Comparison of ENCODE assay signal across 15 cellular contexts in the genomic region with DNA sequence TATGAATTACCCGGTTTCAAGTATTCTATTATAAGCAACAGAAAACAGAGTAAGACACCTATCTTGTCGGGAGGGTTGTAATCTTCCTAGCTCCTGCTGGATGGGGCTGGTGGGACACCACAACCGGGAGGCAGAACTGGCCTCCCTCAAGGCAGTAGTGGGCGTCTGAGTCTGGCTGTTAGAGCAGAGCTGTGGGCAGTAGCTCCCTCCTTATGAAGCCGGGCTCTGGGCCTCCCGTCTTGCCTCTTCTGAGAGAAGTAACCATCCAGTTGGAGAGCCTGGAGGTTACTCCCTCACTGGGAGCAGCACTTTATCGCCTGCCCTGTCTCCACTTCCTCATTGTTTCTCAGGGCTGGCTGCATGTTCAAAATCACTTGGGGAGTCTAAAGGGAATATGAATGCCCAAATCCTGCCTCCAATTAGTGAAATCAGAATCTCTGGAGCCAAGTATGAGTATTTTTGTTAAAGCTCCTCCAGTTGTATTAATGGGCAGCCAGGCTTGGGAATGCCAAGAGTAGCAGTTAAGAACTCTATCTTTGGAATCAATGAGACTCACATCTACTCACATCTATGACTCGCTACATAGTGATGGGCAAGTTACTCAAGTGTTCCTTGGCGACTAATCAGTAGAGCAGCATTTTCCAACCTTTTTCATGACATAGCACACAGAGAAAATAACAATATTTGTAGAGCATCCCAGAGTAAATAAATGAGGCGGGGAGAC. TPM values are rescaled to one million over a fixed set of nuclear protein-coding genes. Genes with fewer than 3 reads are reported as not detected.
A peak's percentile ranks its signal among the peaks of the same experiment; 100 is the strongest.
DNase-seq lines count a peak whose midpoint lies in the region; ATAC-seq and TF ChIP-seq lines count a peak whose summit lies in the region.
"Had no signal": no experiment of that assay in that cellular context is flagged by ENCODE, and none has a peak within 500 bp of the region (broad histone marks: within the 10 kb centered on the region; RNA-seq: fewer than 3 reads in every experiment).

No MANE protein-coding gene starts in this region.

- H3K36me3 ChIP-seq in gastrocnemius medialis = no peaks in the 10 kb centered on the region
- no peaks in the 10 kb centered on the region for H3K36me3 ChIP-seq in transverse colon
- H3K36me3 ChIP-seq: prostate gland had no signal

- peaks cover 5% of the 10 kb centered on the region for H3K9me3 Mint-ChIP-seq in glutamatergic neuron (ENCODE audit: unreplicated experiment)
- H3K9me3 Mint-ChIP-seq: effector memory CD8-positive, alpha-beta T cell had no signal

- ATAC-seq in gastrocnemius medialis = no peak
- ATAC-seq in GM18502 (IDR thresholded peaks at IDR 0.05; ENCODE audit: poor library complexity, unreplicated experiment) = no peak
- ATAC-seq: effector memory CD8-positive, alpha-beta T cell had no signal

- no peak overlapping the region for H3K27ac Mint-ChIP-seq in glutamatergic neuron (ENCODE audit: unreplicated experiment)
- H3K27ac Mint-ChIP-seq: effector memory CD8-positive, alpha-beta T cell had no signal

- POLR2A ChIA-PET in AG04449 (lab: Yijun Ruan, JAX) = interaction anchor here (0.6 kb wide), 1 partner anchor 9 kb away, joined by 4 read pairs; no protein-coding TSS in a partner anchor

- no peaks in the 10 kb centered on the region for H3K36me3 Mint-ChIP-seq in glutamatergic neuron (ENCODE audit: unreplicated experiment)

- DNase-seq in AG04449 (ENCODE audit: low read depth, low spot score) (peak; percentile 56), HS-5 (ENCODE audit: low read depth) (peak; percentile 79), astrocyte of the hippocampus (ENCODE audit: low read depth, low spot score) (peak; percentile 46), hepatic stellate cell (ENCODE audit: low spot score) (peak; percentile 55), glutamatergic neuron (no peak), gastrocnemius medialis (no peak), transverse colon (no peak)
- DNase-seq: activated CD4-positive, CD25-positive, alpha-beta regulatory T cell; activated T-cell treated with anti-CD3 and anti-CD28 coated beads for 4 hours; effector memory CD8-positive, alpha-beta T cell; NCI-H2029; stimulated activated CD4-positive, alpha-beta T cell treated with anti-CD3 and anti-CD28 coated beads, Interleukin-2, amount 100 ng/mL, for 24 hours had no signal

- TF ChIP-seq CTCF in AG04449 (IDR thresholded peaks at IDR 0.05; ENCODE audit: insufficient read depth, low read length, missing control alignments) (no peak), glutamatergic neuron (IDR thresholded peaks at IDR 0.05; ENCODE audit: partially characterized antibody, unreplicated experiment) (no peak), gastrocnemius medialis (IDR thresholded peaks at IDR 0.05 in 4 of 5, conservative IDR thresholded peaks at IDR 0.05 in 1 of 5) (no peak), transverse colon (IDR thresholded peaks at IDR 0.05) (no peak)

- H3K27me3 ChIP-seq in gastrocnemius medialis = peaks cover 0 to 2% (median 0%) of the 10 kb centered on the region in 3 donors
- no peaks in the 10 kb centered on the region for H3K27me3 ChIP-seq in transverse colon

- H3K4me3 ChIP-seq in AG04449 (ENCODE audit: low read depth, low read length) (no peak overlapping the region), gastrocnemius medialis (no peak overlapping the region), transverse colon (no peak overlapping the region)
- H3K4me3 ChIP-seq: prostate gland, SK-N-MC had no signal

- H3K27me3 Mint-ChIP-seq in glutamatergic neuron (ENCODE audit: unreplicated experiment) = peaks cover 5% of the 10 kb centered on the region

- CTCF ChIA-PET in AG04449 (lab: Yijun Ruan, JAX) = interaction anchor here (0.6 to 1.3 kb wide), 3 partner anchors 20 to 24 kb away, joined by 3 read pairs; no protein-coding TSS in a partner anchor

- in situ Hi-C loops in gastrocnemius medialis (cut with MboI; ENCODE audit: low sequenced_read_pairs in 4 of 4) = no loop called here
- in situ Hi-C loops in transverse colon (cut with MboI; ENCODE audit: low pct_ligation_motif_present in 1 of 4, low pct_unique_long_range_greater_than_20kb in 1 of 4, low sequenced_read_pairs in 3 of 4) = loop anchor here in 3 of 4 donors (25.0 kb wide), 3 partner anchors 793 to 1318 kb away; no protein-coding TSS in a partner anchor

- WGBS in transverse colon (ENCODE audit: low coverage in 1 of 2), 2 donors = 83 to 87% methylated on average over 3 to 10 of the region's 10 CpGs

- no peak overlapping the region for H3K27ac ChIP-seq in gastrocnemius medialis
- H3K27ac ChIP-seq in transverse colon = no peak overlapping the region
- H3K27ac ChIP-seq: prostate gland, SK-N-MC had no signal

- H3K4me3 Mint-ChIP-seq in glutamatergic neuron (ENCODE audit: unreplicated experiment) = no peak overlapping the region
- H3K4me3 Mint-ChIP-seq: effector memory CD8-positive, alpha-beta T cell had no signal

- H3K9me3 ChIP-seq in gastrocnemius medialis = no peaks in the 10 kb centered on the region
- no peaks in the 10 kb centered on the region for H3K9me3 ChIP-seq in transverse colon
- H3K9me3 ChIP-seq: prostate gland had no signal

- TF ChIP-seq POLR2A in gastrocnemius medialis (IDR thresholded peaks at IDR 0.05) (no peak), transverse colon (IDR thresholded peaks at IDR 0.05) (no peak)

- H3K4me1 Mint-ChIP-seq in glutamatergic neuron (ENCODE audit: low read depth, unreplicated experiment) = peaks cover 24% of the 10 kb centered on the region

- no peak for TF ChIP-seq EP300 in transverse colon (IDR thresholded peaks at IDR 0.05; ENCODE audit: low read depth)

- intact Hi-C loops in gastrocnemius medialis (cut with DNase I; ENCODE audit: low total_unique reads) (no loop called here), transverse colon (cut with DNase I; ENCODE audit: low total_unique reads) (no loop called here)

- H3K4me1 ChIP-seq in gastrocnemius medialis = no peaks in the 10 kb centered on the region
- H3K4me1 ChIP-seq in transverse colon = peaks cover 0 to 5% (median under 1%) of the 10 kb centered on the region in 4 donors
- H3K4me1 ChIP-seq: prostate gland had no signal

RNA-seq across cellular contexts. Expression of a gene that starts 27.3 kb away (rescaled TPM):
- 89.0 TPM for total RNA-seq in glutamatergic neuron (ENCODE audit: unreplicated experiment)
- 1 to 10 TPM; 1.6 to 4.1 (median 2.2) TPM for total RNA-seq in gastrocnemius medialis
- total RNA-seq in transverse colon = 100 to 1,000 TPM in 1 of 4 donors, 10 to 100 TPM in 3; 35.1 to 146 (median 63.9) TPM

Comparison
In these comparisons a context has a peak if more than half of its experiments do, and no peak if none do; other contexts are left out.
1. DNase-seq: peak in AG04449 (single experiment), HS-5 (single experiment), astrocyte of the hippocampus (single experiment) and hepatic stellate cell (single experiment); none in glutamatergic neuron (single experiment), gastrocnemius medialis (0 of 2) and transverse colon (single experiment).
2. RNA of a gene that starts 27.3 kb away (total RNA-seq): 35.1 to 146 TPM in transverse colon and 89.0 TPM in glutamatergic neuron (single experiment); 1.6 to 4.1 TPM in gastrocnemius medialis; every median in the first group is over 4 times any median in the second.
3. in situ Hi-C loops: an anchor here in transverse colon (25.0 kb wide); none called in gastrocnemius medialis.